Comparison of ENCODE assay signal across 18 cellular contexts in the genomic region with DNA sequence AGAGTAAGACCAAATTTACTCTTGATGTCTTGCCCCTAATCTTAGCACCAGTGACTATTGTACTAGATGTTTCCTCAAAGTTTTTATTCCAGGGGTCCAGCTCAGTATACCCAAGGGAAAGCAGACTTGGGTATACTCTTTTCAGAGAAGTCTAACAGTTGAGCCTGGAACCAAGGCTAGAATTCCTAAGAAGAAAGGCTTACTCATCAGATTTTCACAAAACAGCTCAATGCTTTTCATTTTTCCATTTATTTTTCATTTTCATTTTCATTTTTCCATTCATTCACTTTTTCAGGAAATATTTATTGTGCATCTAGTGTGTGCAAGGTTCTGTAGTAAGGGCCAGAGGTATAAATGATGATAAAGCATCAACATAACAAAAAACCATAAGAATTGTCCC.
DNase-seq lines count a peak whose midpoint lies in the region; ATAC-seq, FAIRE-seq and TF ChIP-seq lines count a peak whose summit lies in the region.
"Had no signal": no experiment of that assay in that cellular context is flagged by ENCODE, and none has a peak within 500 bp of the region (broad histone marks: within the 10 kb centered on the region; RNA-seq: fewer than 3 reads in every experiment).

No MANE protein-coding gene starts in this region.

- no peak overlapping the region for H2BK5ac ChIP-seq in neuronal stem cell (ENCODE audit: low read length)

- no peak for ATAC-seq in K562
- no peak for ATAC-seq in gastroesophageal sphincter

- H4K8ac ChIP-seq in neuronal stem cell (ENCODE audit: low read depth, low read length), result no peak overlapping the region

- no peak overlapping the region for H3K18ac ChIP-seq in neuronal stem cell (ENCODE audit: low read length)

- H3K9ac ChIP-seq in K562 (ENCODE audit: insufficient read depth in 1 of 2, low read depth in 2 of 2, low read length in 2 of 2) (no peak overlapping the region), fibroblast of lung (ENCODE audit: insufficient read depth, low read length) (no peak overlapping the region), neuronal stem cell (ENCODE audit: low read depth, low read length, poor library complexity) (no peak overlapping the region)

- H3K27me3 ChIP-seq in K562 (ENCODE audit: control insufficient read depth in 2 of 2, insufficient read depth in 2 of 2, low read length in 2 of 2) (no peaks in the 10 kb centered on the region; a peak in 1 of 5 replicates), fibroblast of lung (ENCODE audit: control insufficient read depth, insufficient read depth, low read length) (no peaks in the 10 kb centered on the region), neuronal stem cell (ENCODE audit: control insufficient read depth in 3 of 3, insufficient read depth in 3 of 3, low read depth in 1 of 3, low read length in 3 of 3) (no peaks in the 10 kb centered on the region), gastroesophageal sphincter (no peaks in the 10 kb centered on the region)

- no peaks in the 10 kb centered on the region; the same call in 1 of the 2 replicates for H3K4me1 ChIP-seq in HEK293 (ENCODE audit: control insufficient read depth, insufficient read depth, low read length)
- peaks cover 4 to 23% of the 10 kb centered on the region in 2 experiments; a peak in 4 of 5 replicates for H3K4me1 ChIP-seq in K562 (replicated peaks in 1 of 2; ENCODE audit: control insufficient read depth in 2 of 2, insufficient read depth in 2 of 2, low read length in 2 of 2)
- H3K4me1 ChIP-seq in fibroblast of lung (ENCODE audit: control insufficient read depth, extremely low read depth, insufficient read depth, low read length), result peaks cover 3% of the 10 kb centered on the region
- peaks cover 3 to 19% of the 10 kb centered on the region in 2 donors for H3K4me1 ChIP-seq in neuronal stem cell (ENCODE audit: control insufficient read depth in 2 of 2, insufficient read depth in 1 of 2, low read depth in 1 of 2, low read length in 2 of 2)
- no peaks in the 10 kb centered on the region for H3K4me1 ChIP-seq in gastroesophageal sphincter

- TF ChIP-seq CTCF in HEK293 (tag by site-specific recombination; IDR thresholded peaks at IDR 0.05) (no peak), K562 (IDR thresholded peaks at IDR 0.05 in 2 of 3, conservative IDR thresholded peaks at IDR 0.05 in 1 of 3; ENCODE audit: insufficient read depth in 2 of 3, low read depth in 1 of 3, low read length in 3 of 3) (no peak), fibroblast of lung (conservative IDR thresholded peaks at IDR 0.05 in 1 of 2, IDR thresholded peaks at IDR 0.05 in 1 of 2; ENCODE audit: low read depth in 1 of 2, low read length in 2 of 2) (no peak), gastroesophageal sphincter (IDR thresholded peaks at IDR 0.05) (no peak)

- POLR2A ChIA-PET in HEK293 (lab: Yijun Ruan, JAX), result no interaction called here
- POLR2A ChIA-PET in K562 (lab: Yijun Ruan, JAX), result interaction anchor here (0.6 kb wide), 1 partner anchor 20 kb away, joined by 3 read pairs; no protein-coding TSS in a partner anchor

- TF ChIP-seq EP300 in K562 (IDR thresholded peaks at IDR 0.05; ENCODE audit: low read length), result no peak
- no peak for TF ChIP-seq EP300 in gastroesophageal sphincter (IDR thresholded peaks at IDR 0.05)

- FAIRE-seq in K562 (lab: Jason Lieb, UNC), result no peak

- H3K4me3 ChIP-seq in HEK293 (ENCODE audit: low read depth, low read length) (no peak overlapping the region), K562 (no peak overlapping the region), fibroblast of lung (replicated peaks in 1 of 4; ENCODE audit: control extremely low read depth in 1 of 4, insufficient read depth in 1 of 4, low read depth in 3 of 4, low read length in 4 of 4) (no peak overlapping the region), neuronal stem cell (ENCODE audit: low read length in 2 of 2) (no peak overlapping the region), gastroesophageal sphincter (no peak overlapping the region)
- H3K4me3 ChIP-seq: HAP-1 had no signal

- H2AK5ac ChIP-seq in neuronal stem cell (ENCODE audit: low read depth, low read length), result no peak overlapping the region

- no peaks in the 10 kb centered on the region for H3K9me3 ChIP-seq in HEK293 (ENCODE audit: control insufficient read depth, insufficient read depth, low read depth, low read length)
- no peaks in the 10 kb centered on the region for H3K9me3 ChIP-seq in K562 (replicated peaks; ENCODE audit: control insufficient read depth, insufficient read depth, low read depth, low read length)
- H3K9me3 ChIP-seq in fibroblast of lung (ENCODE audit: control insufficient read depth, insufficient read depth, low read depth, low read length), result no peaks in the 10 kb centered on the region
- no peaks in the 10 kb centered on the region for H3K9me3 ChIP-seq in neuronal stem cell (replicated peaks in 1 of 2; ENCODE audit: control insufficient read depth in 2 of 2, insufficient read depth in 1 of 2, low read depth in 1 of 2, low read length in 2 of 2)
- H3K9me3 ChIP-seq in gastroesophageal sphincter, result no peaks in the 10 kb centered on the region
- H3K9me3 ChIP-seq: HAP-1 had no signal

- H4K20me1 ChIP-seq in K562 (replicated peaks; ENCODE audit: control insufficient read depth, insufficient read depth, low read length) (no peaks in the 10 kb centered on the region; the same call in 1 of the 2 replicates), fibroblast of lung (ENCODE audit: control insufficient read depth, extremely low read depth, insufficient read depth, low read length) (no peaks in the 10 kb centered on the region)

- H3K27ac ChIP-seq in HEK293 (ENCODE audit: extremely low read depth, low read depth, low read length), result no peak overlapping the region
- no peak overlapping the region for H3K27ac ChIP-seq in K562 (ENCODE audit: extremely low read depth, low read depth, low read length)
- no peak overlapping the region for H3K27ac ChIP-seq in fibroblast of lung (ENCODE audit: insufficient read depth, low read length)
- no peak overlapping the region for H3K27ac ChIP-seq in neuronal stem cell (replicated peaks; ENCODE audit: low read length)
- no peak overlapping the region for H3K27ac ChIP-seq in gastroesophageal sphincter

- H3K9me1 ChIP-seq in K562 (ENCODE audit: control insufficient read depth, insufficient read depth, low read length), result no peaks in the 10 kb centered on the region

- in situ Hi-C loops in K562 (cut with MboI), result no loop called here

- no peaks in the 10 kb centered on the region for H3K79me2 ChIP-seq in K562 (ENCODE audit: control insufficient read depth, insufficient read depth, low read length)
- H3K79me2 ChIP-seq in fibroblast of lung (ENCODE audit: control insufficient read depth, insufficient read depth, low read length), result no peaks in the 10 kb centered on the region

- no peaks in the 10 kb centered on the region for H3K36me3 ChIP-seq in HEK293 (ENCODE audit: control insufficient read depth in 2 of 2, insufficient read depth in 1 of 2, low read length in 2 of 2)
- no peaks in the 10 kb centered on the region for H3K36me3 ChIP-seq in K562 (ENCODE audit: control insufficient read depth, insufficient read depth, low read length)
- no peaks in the 10 kb centered on the region for H3K36me3 ChIP-seq in fibroblast of lung (ENCODE audit: control insufficient read depth, insufficient read depth, low read length)
- no peaks in the 10 kb centered on the region for H3K36me3 ChIP-seq in neuronal stem cell (replicated peaks in 1 of 2; ENCODE audit: control insufficient read depth in 2 of 2, insufficient read depth in 2 of 2, low read length in 2 of 2)
- H3K36me3 ChIP-seq in gastroesophageal sphincter, result no peaks in the 10 kb centered on the region
- H3K36me3 ChIP-seq: HAP-1 had no signal

- no peak for TF ChIP-seq POLR2A in K562 (conservative IDR thresholded peaks at IDR 0.05)
- TF ChIP-seq POLR2A in gastroesophageal sphincter (IDR thresholded peaks at IDR 0.05), result no peak

- H2AFZ ChIP-seq in K562 (ENCODE audit: low read depth, low read length) (no peak overlapping the region), fibroblast of lung (ENCODE audit: low read length) (no peak overlapping the region), neuronal stem cell (ENCODE audit: low read length) (peak overlapping the region; percentile 81)

- no peak overlapping the region for H4K91ac ChIP-seq in neuronal stem cell (ENCODE audit: low read depth, low read length, poor library complexity)

- H3K4me2 ChIP-seq in K562 (ENCODE audit: insufficient read depth, low read length) (no peak overlapping the region), fibroblast of lung (ENCODE audit: extremely low read depth, insufficient read depth, low read length) (peak overlapping the region; percentile 15), neuronal stem cell (ENCODE audit: insufficient read depth, low read length, poor library complexity, severe bottlenecking) (no peak overlapping the region)

- no peak overlapping the region for H3K23ac ChIP-seq in neuronal stem cell (ENCODE audit: low read depth, low read length, poor library complexity)

- H2BK12ac ChIP-seq in neuronal stem cell (ENCODE audit: low read length), result no peak overlapping the region

- DNase-seq in K562 (ENCODE audit: extremely low read depth in 1 of 4, low spot score in 3 of 4) (no peak), fibroblast of lung (ENCODE audit: low read depth in 2 of 2) (no peak), neuronal stem cell (ENCODE audit: low spot score) (no peak), middle frontal gyrus (ENCODE audit: extremely low spot score, low spot score) (no peak), NCI-H446 treated with DMSO at 0.1 percent for 48 hours (lab: John Stamatoyannopoulos, UW) (no peak)
- DNase-seq: CD4-positive, CD25-positive, alpha-beta regulatory T cell; COR-L47; DMS79; Kasumi-1; NCI-H1694; NCI-H2081; NCI-H2171; NCI-H345; NCI-H524 treated with DMSO at 0.1 percent for 48 hours; Right ventricle myocardium superior had no signal

- no peaks in the 10 kb centered on the region for H3K79me1 ChIP-seq in neuronal stem cell (ENCODE audit: low read depth, low read length)

- CTCF ChIA-PET in HEK293 (lab: Yijun Ruan, JAX), result interaction anchor here (0.7 kb wide), 1 partner anchor 408 kb away, joined by 3 read pairs; no protein-coding TSS in a partner anchor
- CTCF ChIA-PET in K562 (lab: Yijun Ruan, JAX; ENCODE audit: low intra/inter-chr PET ratio), result no interaction called here

- no peak for TF ChIP-seq RAD21 in K562 (CRISPR knock-in tag; conservative IDR thresholded peaks at IDR 0.05 in 1 of 2, IDR thresholded peaks at IDR 0.05 in 1 of 2)

- no peak overlapping the region for H2BK15ac ChIP-seq in neuronal stem cell (ENCODE audit: low read length)

- intact Hi-C loops in K562 (cut with micrococcal nuclease), result no loop called here

- no peak overlapping the region for H3K14ac ChIP-seq in neuronal stem cell (ENCODE audit: low read length)

- no peak overlapping the region for H3K4ac ChIP-seq in neuronal stem cell (ENCODE audit: low read length)

- no peak overlapping the region for H2BK120ac ChIP-seq in neuronal stem cell (ENCODE audit: low read depth, low read length)

- no TSS peak for BruUV-seq in K562 (replicated peaks; lab: Mats Ljungman, UMichigan)

TF ChIP-seq in HEK293, 187 proteins besides CTCF, POLR2A, EP300 and RAD21 (continues in another document):
- TF ChIP-seq ZFP3 (tag by site-specific recombination; IDR thresholded peaks at IDR 0.05; ENCODE audit: low read depth) (no peak), ZNF121 (tag by site-specific recombination; IDR thresholded peaks at IDR 0.05) (no peak)

TF ChIP-seq in K562, 482 proteins besides CTCF, POLR2A, EP300 and RAD21 (continues in another document):
- TF ChIP-seq KAT7 (CRISPR knock-in tag; IDR thresholded peaks at IDR 0.05; ENCODE audit: borderline replicate concordance) (no peak), ZNF316 (IDR thresholded peaks at IDR 0.05) (peak; percentile 80)
